Comparison of ENCODE assay signal across 11 cellular contexts in genomic region chr4:159283697-159284492, GRCh38.
DNase-seq lines count a peak whose midpoint lies in the region; ATAC-seq and TF ChIP-seq lines count a peak whose summit lies in the region.
"Had no signal": no experiment of that assay in that cellular context is flagged by ENCODE, and none has a peak within 500 bp of the region (broad histone marks: within the 10 kb centered on the region; RNA-seq: fewer than 3 reads in every experiment).

No MANE protein-coding gene starts in this region.

- H3K9me3 Mint-ChIP-seq in activated naive CD4-positive, alpha-beta T cell treated with anti-CD3 and anti-CD28 coated beads for 36 hours = no peaks in the 10 kb centered on the region
- H3K9me3 Mint-ChIP-seq: activated T-helper 1 cell treated with anti-CD3 and anti-CD28 coated beads, Interleukin-12 subunit alpha, Interleukin-12 subunit beta, Interleukin-2, Interleukin-4 antibody, amounts not matched to agents 30 ng/mL and 10 ng/mL and 1 ng/mL, durations not matched to agents 14 hours and 24 hours and 36 hours had no signal

- TF ChIP-seq CTCF in IMR-90 (conservative IDR thresholded peaks at IDR 0.05; ENCODE audit: low read depth, low read length) = no peak
- no peak for TF ChIP-seq CTCF in dorsolateral prefrontal cortex (IDR thresholded peaks at IDR 0.05 in 54 of 56, conservative IDR thresholded peaks at IDR 0.05 in 2 of 56; ENCODE audit: low read depth in 1 of 56, partially characterized antibody in 56 of 56)
- no peak for TF ChIP-seq CTCF in right lobe of liver (IDR thresholded peaks at IDR 0.05)

- H3K4ac ChIP-seq in IMR-90 (ENCODE audit: low read depth, low read length) (peak overlapping the region; percentile 71; the same call in 1 of the 2 replicates), neuronal stem cell (ENCODE audit: low read length) (no peak overlapping the region)

- peak overlapping the region; percentile 1 to 62; a peak in 1 of 4 replicates for H4K8ac ChIP-seq in IMR-90 (ENCODE audit: low read depth in 2 of 2, low read length in 2 of 2)
- H4K8ac ChIP-seq in neuronal stem cell (ENCODE audit: low read depth, low read length) = no peak overlapping the region

- H3K56ac ChIP-seq in IMR-90 (ENCODE audit: extremely low read depth, insufficient read depth, low read length) = 0 out of 2 replicates have a peak overlapping the region, but pooled peaks have one; percentile 11

- POLR2A ChIA-PET in IMR-90 (lab: Charles Lee; ENCODE audit: unreplicated experiment) = no interaction called here

- peak overlapping the region; percentile 62 for H2AK5ac ChIP-seq in IMR-90 (ENCODE audit: low read depth, low read length)
- no peak overlapping the region for H2AK5ac ChIP-seq in neuronal stem cell (ENCODE audit: low read depth, low read length)

- H3K4me2 ChIP-seq in IMR-90 (ENCODE audit: low read depth, low read length) (peak overlapping the region; percentile 42), neuronal stem cell (ENCODE audit: insufficient read depth, low read length, poor library complexity, severe bottlenecking) (no peak overlapping the region)

- H2BK120ac ChIP-seq in IMR-90 (ENCODE audit: low read depth, low read length) (peak overlapping the region; percentile 43), neuronal stem cell (ENCODE audit: low read depth, low read length) (no peak overlapping the region)

- H3K27ac ChIP-seq in IMR-90 (ENCODE audit: insufficient read depth, low read length) = peak overlapping the region; percentile 53; the same call in 1 of the 2 replicates
- peak overlapping the region in 55 of 59 donors; percentile 2 to 86 (median 71) for H3K27ac ChIP-seq in dorsolateral prefrontal cortex
- peak overlapping the region in 2 of 3 donors; percentile 10 to 85 for H3K27ac ChIP-seq in right lobe of liver
- no peak overlapping the region for H3K27ac ChIP-seq in neuronal stem cell (replicated peaks; ENCODE audit: low read length)

- H2AK9ac ChIP-seq in IMR-90 (replicated peaks; ENCODE audit: low read depth, low read length, poor library complexity) = no peak overlapping the region

- H3K36me3 ChIP-seq in IMR-90 (ENCODE audit: control insufficient read depth, insufficient read depth, low read length) = no peaks in the 10 kb centered on the region; the same call in 1 of the 2 replicates
- H3K36me3 ChIP-seq in right lobe of liver = no peaks in the 10 kb centered on the region
- H3K36me3 ChIP-seq in neuronal stem cell (replicated peaks in 1 of 2; ENCODE audit: control insufficient read depth in 2 of 2, insufficient read depth in 2 of 2, low read length in 2 of 2) = no peaks in the 10 kb centered on the region

- in situ Hi-C loops in IMR-90 (cut with MboI; ENCODE audit: low sequenced_read_pairs) = no loop called here

- H3K4me3 ChIP-seq in IMR-90 (ENCODE audit: insufficient read depth, low read depth, low read length) (no peak overlapping the region), dorsolateral prefrontal cortex (peak overlapping the region in 47 of 59 donors; percentile 9 to 58 (median 38)), right lobe of liver (no peak overlapping the region), neuronal stem cell (ENCODE audit: low read length in 2 of 2) (no peak overlapping the region)

- intact Hi-C loops in IMR-90 (cut with micrococcal nuclease) (no loop called here), dorsolateral prefrontal cortex (cut with DNase I) (loop anchor here in 1 of 2 donors (10.0 kb wide), 1 partner anchor 161 kb away; no protein-coding TSS in a partner anchor), right lobe of liver (cut with DNase I) (no loop called here)
- intact Hi-C loops in activated naive CD4-positive, alpha-beta T cell treated with anti-CD3 and anti-CD28 coated beads for 36 hours (cut with micrococcal nuclease) = no loop called here

- H3K9ac ChIP-seq in IMR-90 (ENCODE audit: low read depth, low read length) = no peak overlapping the region
- no peak overlapping the region for H3K9ac ChIP-seq in neuronal stem cell (ENCODE audit: low read depth, low read length, poor library complexity)

- DNase-seq in AG08395 (ENCODE audit: low spot score) (peak; percentile 66), IMR-90 (peak; percentile 87), dorsolateral prefrontal cortex (no peak), right lobe of liver (no peak), neuronal stem cell (ENCODE audit: low spot score) (no peak)
- DNase-seq in effector CD4-positive, alpha-beta T cell = no peak
- no peak for DNase-seq in activated naive CD4-positive, alpha-beta T cell treated with anti-CD3 and anti-CD28 coated beads for 36 hours
- DNase-seq: NCI-H748 treated with DMSO at 0.1 percent for 48 hours, T-helper 9 cell had no signal

- H2BK20ac ChIP-seq in IMR-90 (ENCODE audit: low read depth, low read length) = peak overlapping the region; percentile 66

- no peaks in the 10 kb centered on the region for H3K4me1 Mint-ChIP-seq in activated naive CD4-positive, alpha-beta T cell treated with anti-CD3 and anti-CD28 coated beads for 36 hours (ENCODE audit: low read depth)

- H3K27me3 ChIP-seq in IMR-90 (ENCODE audit: control insufficient read depth, insufficient read depth, low read length) (no peaks in the 10 kb centered on the region), dorsolateral prefrontal cortex (no peaks in the 10 kb centered on the region), right lobe of liver (no peaks in the 10 kb centered on the region), neuronal stem cell (ENCODE audit: control insufficient read depth in 3 of 3, insufficient read depth in 3 of 3, low read depth in 1 of 3, low read length in 3 of 3) (no peaks in the 10 kb centered on the region)

- no peaks in the 10 kb centered on the region for H3K9me3 ChIP-seq in IMR-90 (ENCODE audit: control insufficient read depth, insufficient read depth, low read length)
- H3K9me3 ChIP-seq in right lobe of liver = no peaks in the 10 kb centered on the region
- H3K9me3 ChIP-seq in neuronal stem cell (replicated peaks in 1 of 2; ENCODE audit: control insufficient read depth in 2 of 2, insufficient read depth in 1 of 2, low read depth in 1 of 2, low read length in 2 of 2) = no peaks in the 10 kb centered on the region

- peaks cover 9% of the 10 kb centered on the region for H3K4me1 ChIP-seq in IMR-90 (ENCODE audit: control insufficient read depth, insufficient read depth, low read length)
- peaks cover 0 to 45% (median 18%) of the 10 kb centered on the region in 4 donors for H3K4me1 ChIP-seq in right lobe of liver
- peaks cover 3 to 13% of the 10 kb centered on the region in 2 donors for H3K4me1 ChIP-seq in neuronal stem cell (ENCODE audit: control insufficient read depth in 2 of 2, insufficient read depth in 1 of 2, low read depth in 1 of 2, low read length in 2 of 2)

- H3K4me3 Mint-ChIP-seq in activated naive CD4-positive, alpha-beta T cell treated with anti-CD3 and anti-CD28 coated beads for 36 hours = no peak overlapping the region
- H3K4me3 Mint-ChIP-seq: activated T-helper 1 cell treated with anti-CD3 and anti-CD28 coated beads, Interleukin-12 subunit alpha, Interleukin-12 subunit beta, Interleukin-2, Interleukin-4 antibody, amounts not matched to agents 30 ng/mL and 10 ng/mL and 1 ng/mL, durations not matched to agents 14 hours and 24 hours and 36 hours had no signal

- TF ChIP-seq POLR2A in IMR-90 (IDR thresholded peaks at IDR 0.05; ENCODE audit: low read depth, low read length) = no peak
- TF ChIP-seq POLR2A in right lobe of liver (IDR thresholded peaks at IDR 0.05) = no peak

- CTCF ChIA-PET in IMR-90 (lab: Yijun Ruan, JAX) = interaction anchor here (0.6 kb wide), 1 partner anchor 35 kb away, joined by 7 read pairs; no protein-coding TSS in a partner anchor
- CTCF ChIA-PET in activated naive CD4-positive, alpha-beta T cell treated with anti-CD3 and anti-CD28 coated beads for 36 hours (lab: Charles Lee) = no interaction called here

- no peak overlapping the region for H3K27ac Mint-ChIP-seq in activated naive CD4-positive, alpha-beta T cell treated with anti-CD3 and anti-CD28 coated beads for 36 hours
- H3K27ac Mint-ChIP-seq: activated T-helper 1 cell treated with anti-CD3 and anti-CD28 coated beads, Interleukin-12 subunit alpha, Interleukin-12 subunit beta, Interleukin-2, Interleukin-4 antibody, amounts not matched to agents 30 ng/mL and 10 ng/mL and 1 ng/mL, durations not matched to agents 14 hours and 24 hours and 36 hours had no signal

- H2BK5ac ChIP-seq in IMR-90 (ENCODE audit: low read depth, low read length, poor library complexity, severe bottlenecking) (peak overlapping the region; percentile 70), neuronal stem cell (ENCODE audit: low read length) (no peak overlapping the region)

- dilution Hi-C loops in IMR-90 (cut with HindIII; ENCODE audit: low sequenced_read_pairs, unreplicated experiment) = no loop called here

- peaks cover 22 to 48% of the 10 kb centered on the region in 2 experiments for H3K79me1 ChIP-seq in IMR-90 (ENCODE audit: low read depth in 1 of 2, low read length in 2 of 2)
- H3K79me1 ChIP-seq in neuronal stem cell (ENCODE audit: low read depth, low read length) = no peaks in the 10 kb centered on the region

- H3K18ac ChIP-seq in IMR-90 (ENCODE audit: low read depth, low read length) = peak overlapping the region; percentile 70; the same call in 1 of the 2 replicates
- no peak overlapping the region for H3K18ac ChIP-seq in neuronal stem cell (ENCODE audit: low read length)

- no TSS peak for BruUV-seq in IMR-90 (replicated peaks; lab: Mats Ljungman, UMichigan)

- peak overlapping the region; percentile 41; the same call in 1 of the 2 replicates for H3K23ac ChIP-seq in IMR-90 (ENCODE audit: low read depth, low read length)
- no peak overlapping the region for H3K23ac ChIP-seq in neuronal stem cell (ENCODE audit: low read depth, low read length, poor library complexity)

- H2BK15ac ChIP-seq in IMR-90 (ENCODE audit: low read depth, low read length) = peak overlapping the region; percentile 23
- no peak overlapping the region for H2BK15ac ChIP-seq in neuronal stem cell (ENCODE audit: low read length)

- no peaks in the 10 kb centered on the region for H4K20me1 ChIP-seq in IMR-90 (ENCODE audit: insufficient read depth, low read length)

- no peak for TF ChIP-seq RAD21 in IMR-90 (IDR thresholded peaks at IDR 0.05; ENCODE audit: low read length)

- H3K14ac ChIP-seq in IMR-90 (replicated peaks; ENCODE audit: low read depth, low read length) (peak overlapping the region; percentile 12; the same call in 1 of the 2 replicates), neuronal stem cell (ENCODE audit: low read length) (no peak overlapping the region)

- H4K91ac ChIP-seq in IMR-90 (ENCODE audit: insufficient read depth, low read depth, low read length) (peak overlapping the region; percentile 54), neuronal stem cell (ENCODE audit: low read depth, low read length, poor library complexity) (no peak overlapping the region)

- no peaks in the 10 kb centered on the region for H3K27me3 Mint-ChIP-seq in activated naive CD4-positive, alpha-beta T cell treated with anti-CD3 and anti-CD28 coated beads for 36 hours (ENCODE audit: low read depth)

- no peak overlapping the region for H2BK12ac ChIP-seq in neuronal stem cell (ENCODE audit: low read length)

- H3K36me3 Mint-ChIP-seq in activated naive CD4-positive, alpha-beta T cell treated with anti-CD3 and anti-CD28 coated beads for 36 hours (ENCODE audit: low read depth) = peaks cover 18% of the 10 kb centered on the region

- ATAC-seq in IMR-90 (ENCODE audit: low read depth) (peak; percentile 64), right lobe of liver (no peak), HG02840 (IDR thresholded peaks at IDR 0.05; ENCODE audit: low FRiP score, unreplicated experiment) (no peak)

- H4K5ac ChIP-seq in IMR-90 (ENCODE audit: low read depth, low read length) = no peak overlapping the region

- H2AFZ ChIP-seq in IMR-90 (replicated peaks; ENCODE audit: low read length, poor library complexity) (no peak overlapping the region), neuronal stem cell (ENCODE audit: low read length) (no peak overlapping the region)

- peaks cover 3% of the 10 kb centered on the region; the same call in 1 of the 2 replicates for H3K9me1 ChIP-seq in IMR-90 (ENCODE audit: insufficient read depth, low read length)

- WGBS in IMR-90 (ENCODE audit: extremely low coverage in 2 of 2, insufficient read length in 1 of 2), 2 experiments = no CpG with 5 or more reads among the region's 5 CpGs
- WGBS in right lobe of liver (ENCODE audit: insufficient coverage, low coverage, low lambda C conversion rate, missing lambda C conversion rate) = 49% methylated on average over 5 of the region's 5 CpGs
- no CpG with 5 or more reads among the region's 5 CpGs for WGBS in neuronal stem cell (ENCODE audit: extremely low coverage in 2 of 2, insufficient read length in 2 of 2, insufficient replicate concordance in 1 of 2), 2 donors

Comparison
In these comparisons a context has a peak if more than half of its experiments do, and no peak if none do; other contexts are left out.
1. DNase-seq: peak in AG08395 (single experiment) and IMR-90 (single experiment); none in dorsolateral prefrontal cortex (0 of 10), right lobe of liver (0 of 3), effector CD4-positive, alpha-beta T cell (single experiment), activated naive CD4-positive, alpha-beta T cell treated with anti-CD3 and anti-CD28 coated beads for 36 hours (single experiment) and neuronal stem cell (single experiment).
2. H3K4me3 ChIP-seq: peak in dorsolateral prefrontal cortex (47 of 59); none in IMR-90 (single experiment), right lobe of liver (0 of 3) and neuronal stem cell (0 of 2).